ENCODE assay signal across 16 cellular contexts in the genomic region with DNA sequence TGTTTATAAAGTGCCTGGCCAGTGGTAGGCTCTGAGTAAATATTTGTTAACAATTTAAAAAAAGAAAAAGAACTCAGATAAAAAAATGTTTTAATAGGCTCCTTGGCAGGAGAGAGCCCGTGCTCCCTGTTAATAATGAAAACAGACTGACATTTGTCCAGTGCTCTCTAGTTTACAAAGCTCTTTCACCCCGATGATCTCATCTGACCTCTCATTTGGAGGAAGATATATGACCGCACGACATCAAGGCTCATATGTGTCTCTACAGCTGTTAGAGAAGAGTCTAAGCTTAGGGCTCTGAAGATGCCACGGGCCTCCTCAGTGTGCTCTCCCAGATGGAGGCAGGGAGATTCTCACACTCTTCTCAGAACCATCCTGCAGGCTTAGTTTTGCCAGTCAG.
DNase-seq lines count a peak whose midpoint lies in the region; TF ChIP-seq lines count a peak whose summit lies in the region.
"Had no signal": no experiment of that assay in that cellular context is flagged by ENCODE, and none has a peak within 500 bp of the region (broad histone marks: within the 10 kb centered on the region; RNA-seq: fewer than 3 reads in every experiment).

No MANE protein-coding gene starts in this region.

- no peak overlapping the region for H3K4me2 ChIP-seq in mesenchymal stem cell (ENCODE audit: low read length, poor library complexity, severe bottlenecking)
- no peak overlapping the region for H3K4me2 ChIP-seq in Karpas-422 (ENCODE audit: low read depth, low read length, poor library complexity, severe bottlenecking)
- no peak overlapping the region for H3K4me2 ChIP-seq in OCI-LY7 (ENCODE audit: low read length)
- H3K4me2 ChIP-seq: BLaER1 had no signal

- no peak overlapping the region for H3K14ac ChIP-seq in mesenchymal stem cell (ENCODE audit: low read length in 2 of 2)

- no peak overlapping the region for H3K23ac ChIP-seq in mesenchymal stem cell (ENCODE audit: low read length in 2 of 2)

- peaks cover 8% of the 10 kb centered on the region for H3K4me1 ChIP-seq in mesenchymal stem cell (ENCODE audit: control insufficient read depth, insufficient read depth, low read depth, low read length)
- no peaks in the 10 kb centered on the region for H3K4me1 ChIP-seq in Karpas-422 (ENCODE audit: low read length)
- H3K4me1 ChIP-seq in OCI-LY7 (ENCODE audit: insufficient read depth, low read length, poor library complexity, severe bottlenecking), result no peaks in the 10 kb centered on the region
- H3K4me1 ChIP-seq: BLaER1, SJSA1 had no signal

- H2BK12ac ChIP-seq in mesenchymal stem cell (ENCODE audit: low read length in 2 of 2), result no peak overlapping the region

- BruUV-seq in OCI-LY7 (replicated peaks; lab: Mats Ljungman, UMichigan), result no TSS peak

- H2AK5ac ChIP-seq in mesenchymal stem cell (ENCODE audit: low read length, severe bottlenecking), result no peak overlapping the region

- H2BK15ac ChIP-seq in mesenchymal stem cell (ENCODE audit: low read depth, poor library complexity, severe bottlenecking), result no peak overlapping the region

- H4K20me1 ChIP-seq in Karpas-422 (ENCODE audit: insufficient read depth, low read depth, low read length) (no peaks in the 10 kb centered on the region), OCI-LY7 (ENCODE audit: insufficient read depth, low read length) (no peaks in the 10 kb centered on the region)
- H4K20me1 ChIP-seq: BLaER1 had no signal

- H3K4ac ChIP-seq in mesenchymal stem cell (ENCODE audit: low read depth in 1 of 2, low read length in 2 of 2), result no peak overlapping the region

- H3K79me2 ChIP-seq in Karpas-422 (ENCODE audit: low read length) (no peaks in the 10 kb centered on the region), OCI-LY7 (ENCODE audit: insufficient read depth, low read depth, low read length) (no peaks in the 10 kb centered on the region)

- no peak overlapping the region for H3K18ac ChIP-seq in mesenchymal stem cell (ENCODE audit: low read depth in 1 of 2, low read length in 2 of 2)

- H4K91ac ChIP-seq in mesenchymal stem cell (ENCODE audit: low read length), result no peak overlapping the region

- no peak overlapping the region for H2BK120ac ChIP-seq in mesenchymal stem cell (ENCODE audit: low read depth, low read length)

- 36% methylated on average over 5 of the region's 5 CpGs for WGBS in mesenchymal stem cell

- H4K8ac ChIP-seq in mesenchymal stem cell (ENCODE audit: low read length), result no peak overlapping the region

- intact Hi-C loops in OCI-LY7 (cut with micrococcal nuclease; ENCODE audit: unreplicated experiment), result no loop called here

- H3K27ac ChIP-seq in mesenchymal stem cell (ENCODE audit: low read length, poor library complexity, severe bottlenecking) (no peak overlapping the region), Karpas-422 (ENCODE audit: low read length) (no peak overlapping the region), OCI-LY7 (ENCODE audit: low read depth, low read length, poor library complexity, severe bottlenecking) (no peak overlapping the region)
- H3K27ac ChIP-seq: BLaER1, SJSA1 had no signal

- H2AFZ ChIP-seq in mesenchymal stem cell (ENCODE audit: low read depth, low read length) (no peak overlapping the region), Karpas-422 (ENCODE audit: low read length) (no peak overlapping the region), OCI-LY7 (ENCODE audit: low read length) (no peak overlapping the region)

- H3K9ac ChIP-seq in mesenchymal stem cell (ENCODE audit: low read length) (no peak overlapping the region), Karpas-422 (ENCODE audit: low read length) (no peak overlapping the region)
- H3K9ac ChIP-seq: BLaER1 had no signal

- H3K36me3 ChIP-seq in mesenchymal stem cell (ENCODE audit: control insufficient read depth in 1 of 2, insufficient read depth in 2 of 2, low read depth in 1 of 2, low read length in 2 of 2) (no peaks in the 10 kb centered on the region), Karpas-422 (ENCODE audit: insufficient read depth, low read length) (no peaks in the 10 kb centered on the region), OCI-LY7 (ENCODE audit: insufficient read depth, low read length) (no peaks in the 10 kb centered on the region)
- H3K36me3 ChIP-seq: BLaER1, SJSA1 had no signal

- no peaks in the 10 kb centered on the region for H3K79me1 ChIP-seq in mesenchymal stem cell (replicated peaks; ENCODE audit: low read length, poor library complexity, severe bottlenecking)

- H3K9me3 ChIP-seq in mesenchymal stem cell (ENCODE audit: control insufficient read depth, low read length), result no peaks in the 10 kb centered on the region
- H3K9me3 ChIP-seq in Karpas-422 (ENCODE audit: low read length), result no peaks in the 10 kb centered on the region
- H3K9me3 ChIP-seq in OCI-LY7 (ENCODE audit: low read length), result no peaks in the 10 kb centered on the region
- H3K9me3 ChIP-seq: BLaER1, SJSA1 had no signal

- TF ChIP-seq CTCF in OCI-LY7 (conservative IDR thresholded peaks at IDR 0.05; ENCODE audit: low read length), result no peak

- no peak overlapping the region for H2BK5ac ChIP-seq in mesenchymal stem cell (ENCODE audit: low read depth, low read length, poor library complexity, severe bottlenecking)

- H3K9me2 ChIP-seq in Karpas-422 (replicated peaks; ENCODE audit: insufficient read depth, low read length), result no peaks in the 10 kb centered on the region
- H3K9me2 ChIP-seq in OCI-LY7 (ENCODE audit: insufficient read depth, low read length), result no peaks in the 10 kb centered on the region

- POLR2A ChIA-PET in OCI-LY7 (lab: Charles Lee), result no interaction called here

- H3K4me3 ChIP-seq in mesenchymal stem cell (ENCODE audit: insufficient read depth in 1 of 2, low read depth in 1 of 2, low read length in 2 of 2) (no peak overlapping the region), Karpas-422 (ENCODE audit: low read length) (no peak overlapping the region), OCI-LY7 (ENCODE audit: low read depth, low read length, poor library complexity, severe bottlenecking) (no peak overlapping the region)
- H3K4me3 ChIP-seq: BLaER1, SJSA1 had no signal

- DNase-seq in NCI-H748 (lab: John Stamatoyannopoulos, UW; ENCODE audit: unreplicated experiment) (peak; percentile 47), NCI-H748 treated with DMSO at 0.1 percent for 48 hours (lab: John Stamatoyannopoulos, UW) (no peak), RPMI7951 (ENCODE audit: low read depth) (peak; percentile 59), mesenchymal stem cell (peak; percentile 20), NK-92 (lab: John Stamatoyannopoulos, UW; ENCODE audit: unreplicated experiment) (no peak), Karpas-422 (no peak), OCI-LY7 (ENCODE audit: low spot score) (no peak)
- DNase-seq: H9; IMR-90; Kasumi-1; NCI-H1048; NCI-H146; NCI-H2081; NK-92 treated with Interleukin-12 subunit alpha and Interleukin-12 subunit beta, amount 100 ng/mL, for 24 hours had no signal

- CTCF ChIA-PET in OCI-LY7 (lab: Charles Lee; ENCODE audit: unreplicated experiment), result no interaction called here

- no peaks in the 10 kb centered on the region for H3K27me3 ChIP-seq in mesenchymal stem cell (ENCODE audit: control insufficient read depth in 1 of 2, insufficient read depth in 1 of 2, low read length in 2 of 2)
- H3K27me3 ChIP-seq in Karpas-422 (ENCODE audit: low read length), result no peaks in the 10 kb centered on the region
- H3K27me3 ChIP-seq: BLaER1, SJSA1 had no signal

Comparison
In these comparisons a context has a peak if more than half of its experiments do, and no peak if none do; other contexts are left out.
1. DNase-seq: peak in NCI-H748 (single experiment), RPMI7951 (single experiment) and mesenchymal stem cell (single experiment); none in NCI-H748 treated with DMSO at 0.1 percent for 48 hours (single experiment), NK-92 (single experiment), Karpas-422 (single experiment) and OCI-LY7 (single experiment).